Comparison of ENCODE assay signal across 35 cellular contexts in the genomic region with DNA sequence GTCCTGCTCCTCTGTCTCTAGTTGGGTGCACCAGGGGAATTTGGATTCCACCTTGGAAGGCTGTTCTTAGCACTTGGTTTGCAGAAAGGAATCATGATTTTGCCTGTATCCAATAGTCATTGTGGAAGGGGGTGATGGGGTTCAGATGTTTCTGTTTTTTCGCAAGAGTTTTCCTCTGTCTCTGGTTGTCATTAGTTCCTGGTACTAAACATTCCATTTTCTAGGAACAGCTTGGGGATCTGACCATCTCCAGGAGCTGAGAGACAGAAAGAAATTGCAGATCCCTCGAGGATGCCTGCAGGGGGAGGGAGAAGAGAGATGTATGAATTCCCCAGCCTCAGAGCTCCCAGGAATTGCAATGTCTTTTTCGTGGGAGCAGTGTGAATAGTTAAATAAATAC.
"Had no signal": no experiment of that assay in that cellular context is flagged by ENCODE, and none has a peak within 500 bp of the region (broad histone marks: within the 10 kb centered on the region; RNA-seq: fewer than 3 reads in every experiment).

No MANE protein-coding gene starts in this region.

- ATAC-seq: activated CD4-positive, alpha-beta T cell treated with anti-CD3 and anti-CD28 coated beads for 36 hours; activated CD4-positive, CD25-positive, alpha-beta regulatory T cell treated with anti-CD3 and anti-CD28 coated beads, Interleukin-2, amount 50 U/mL, for 24 hours; activated CD8-positive, alpha-beta memory T cell treated with anti-CD3 and anti-CD28 coated beads, Interleukin-2, amount 10 ng/mL, durations not matched to agents 7 days and 5 days; activated CD8-positive, alpha-beta T cell treated with anti-CD3 and anti-CD28 coated beads, Interleukin-2, amount 10 ng/mL, durations not matched to agents 7 days and 5 days; activated naive CD4-positive, alpha-beta T cell treated with anti-CD3 and anti-CD28 coated beads, Interleukin-2, amount 50 U/mL, for 72 hours; activated T-cell treated with anti-CD3 and anti-CD28 coated beads, Interleukin-2, amount 50 U/mL, for 4 hours; activated T-cell treated with anti-CD3 and anti-CD28 coated beads, Interleukin-2, amount 50 U/mL, for 72 hours; activated T-helper 17 cell treated with anti-CD3 and anti-CD28 coated beads, Interleukin-2, amount 50 U/mL, for 72 hours; body of pancreas; WTC11 had no signal

- DNase-seq: activated CD4-positive, alpha-beta memory T cell treated with anti-CD3 and anti-CD28 coated beads, Interleukin-2, amount 10 ng/mL, durations not matched to agents 7 days and 5 days; activated CD4-positive, alpha-beta T cell treated with anti-CD3 and anti-CD28 coated beads for 1 hour; activated CD4-positive, alpha-beta T cell treated with anti-CD3 and anti-CD28 coated beads for 36 hours; activated CD4-positive, alpha-beta T cell treated with anti-CD3 and anti-CD28 coated beads for 48 hours; activated CD4-positive, alpha-beta T cell treated with anti-CD3 and anti-CD28 coated beads, Interleukin-2, amount 10 ng/mL, durations not matched to agents 7 days and 5 days; activated CD4-positive, alpha-beta T cell treated with anti-CD3 and anti-CD28 coated beads, Interleukin-2, amount 50 U/mL, for 48 hours; activated CD4-positive, CD25-positive, alpha-beta regulatory T cell; activated CD8-positive, alpha-beta memory T cell treated with anti-CD3 and anti-CD28 coated beads for 24 hours; activated CD8-positive, alpha-beta memory T cell treated with anti-CD3 and anti-CD28 coated beads, Interleukin-2, amount 10 ng/mL, durations not matched to agents 7 days and 5 days; activated CD8-positive, alpha-beta T cell treated with anti-CD3 and anti-CD28 coated beads, Interleukin-2, amount 10 ng/mL, durations not matched to agents 7 days and 5 days; activated effector memory CD4-positive, alpha-beta T cell treated with anti-CD3 and anti-CD28 coated beads, Interleukin-2, amount 50 U/mL, for 16 hours; activated gamma-delta T cell treated with Interleukin-2 at 50 U/mL for 16 hours; activated naive CD4-positive, alpha-beta T cell; activated naive CD4-positive, alpha-beta T cell treated with anti-CD3 and anti-CD28 coated beads for 36 hours; activated naive CD4-positive, alpha-beta T cell treated with anti-CD3 and anti-CD28 coated beads, Interleukin-2, amount 50 U/mL, for 16 hours; activated naive CD8-positive, alpha-beta T cell treated with anti-CD3 and anti-CD28 coated beads for 36 hours; activated T-cell treated with anti-CD3 and anti-CD28 coated beads for 4 hours; activated T-cell treated with anti-CD3 and anti-CD28 coated beads, Interleukin-2, amount 50 U/mL, for 1 hour; activated T-cell treated with anti-CD3 and anti-CD28 coated beads, Interleukin-2, amount 50 U/mL, for 4 hours; activated T-cell treated with anti-CD3 and anti-CD28 coated beads, Interleukin-2, amount 50 U/mL, for 72 hours; adrenal gland; amniotic stem cell; aorta; body of pancreas; brain microvascular endothelial cell; central memory CD4-positive, alpha-beta T cell; T-helper 1 cell; T-helper 2 cell; T-helper 9 cell; WERI-Rb-1 had no signal

- H3K4me1 ChIP-seq: adrenal gland, body of pancreas, breast epithelium had no signal

- H3K36me3 ChIP-seq: adrenal gland, brain microvascular endothelial cell, breast epithelium, WERI-Rb-1 had no signal

- H3K27me3 ChIP-seq: adrenal gland, body of pancreas, brain microvascular endothelial cell, breast epithelium had no signal

- H3K27ac ChIP-seq: adrenal gland, body of pancreas, brain microvascular endothelial cell, breast epithelium, WERI-Rb-1 had no signal

- H3K9me3 ChIP-seq: body of pancreas, breast epithelium had no signal

- H3K4me3 ChIP-seq: adrenal gland, body of pancreas, breast epithelium had no signal
